In genomic region chr5:160628295-160629006, GRCh38 we compare ENCODE assay signal across 19 cellular contexts.
DNase-seq lines count a peak whose midpoint lies in the region; ATAC-seq and TF ChIP-seq lines count a peak whose summit lies in the region.
"Had no signal": no experiment of that assay in that cellular context is flagged by ENCODE, and none has a peak within 500 bp of the region (broad histone marks: within the 10 kb centered on the region; RNA-seq: fewer than 3 reads in every experiment).

No MANE protein-coding gene starts in this region.

- ATAC-seq in stimulated activated memory B cell treated with anti-CD40 and anti-IgM and Interleukin-4, amounts not matched to agents 10 μg/mL and 1 μg/mL and 100 μg/mL, for 72 hours: peak; percentile 13
- ATAC-seq in HG02981 (IDR thresholded peaks at IDR 0.05; ENCODE audit: unreplicated experiment): no peak

- H3K36me3 ChIP-seq in WERI-Rb-1: no peaks in the 10 kb centered on the region
- H3K36me3 ChIP-seq: BE2C had no signal

- H3K27ac ChIP-seq in WERI-Rb-1: no peak overlapping the region

- DNase-seq in DMS79 treated with DMSO at 0.1 percent for 48 hours (lab: John Stamatoyannopoulos, UW): peak; percentile 78
- DNase-seq in DMS79 (lab: John Stamatoyannopoulos, UW): no peak
- peak; percentile 10 for DNase-seq in cerebellum (ENCODE audit: low spot score)
- DNase-seq in middle frontal gyrus (ENCODE audit: extremely low spot score, low spot score): peak; percentile 65
- DNase-seq in COR-L47 (lab: John Stamatoyannopoulos, UW): no peak
- DNase-seq in WERI-Rb-1: no peak
- DNase-seq: 8988T; BE2C; CD4-positive, alpha-beta memory T cell; EL; GOT3; KG1; NCI-H1092; NCI-H1694; NCI-H526 treated with DMSO at 0.1 percent for 48 hours; RPMI8226; SIG-M5 had no signal

- H3K36me3 Mint-ChIP-seq in stimulated activated memory B cell treated with anti-CD40 and anti-IgM and Interleukin-4, amounts not matched to agents 10 μg/mL and 1 μg/mL and 100 μg/mL, for 72 hours: no peaks in the 10 kb centered on the region
- H3K36me3 Mint-ChIP-seq: CD4-positive, alpha-beta memory T cell had no signal

- no peak overlapping the region for H3K27ac Mint-ChIP-seq in stimulated activated memory B cell treated with anti-CD40 and anti-IgM and Interleukin-4, amounts not matched to agents 10 μg/mL and 1 μg/mL and 100 μg/mL, for 72 hours
- H3K27ac Mint-ChIP-seq: CD4-positive, alpha-beta memory T cell had no signal

- H3K9me3 Mint-ChIP-seq in stimulated activated memory B cell treated with anti-CD40 and anti-IgM and Interleukin-4, amounts not matched to agents 10 μg/mL and 1 μg/mL and 100 μg/mL, for 72 hours: no peaks in the 10 kb centered on the region

- H3K27me3 ChIP-seq in WERI-Rb-1 (ENCODE audit: insufficient read depth, low read depth, severe bottlenecking): peaks cover 61% of the 10 kb centered on the region
- H3K27me3 ChIP-seq: BE2C had no signal

- no peak overlapping the region for H3K4me3 ChIP-seq in WERI-Rb-1 (ENCODE audit: low read depth, low read length)

- H3K4me3 Mint-ChIP-seq in stimulated activated memory B cell treated with anti-CD40 and anti-IgM and Interleukin-4, amounts not matched to agents 10 μg/mL and 1 μg/mL and 100 μg/mL, for 72 hours: no peak overlapping the region
- H3K4me3 Mint-ChIP-seq: CD4-positive, alpha-beta memory T cell had no signal

- TF ChIP-seq CTCF in WERI-Rb-1 (IDR thresholded peaks at IDR 0.05; ENCODE audit: low read depth, low read length): no peak

- peaks cover 22% of the 10 kb centered on the region for H3K27me3 Mint-ChIP-seq in stimulated activated memory B cell treated with anti-CD40 and anti-IgM and Interleukin-4, amounts not matched to agents 10 μg/mL and 1 μg/mL and 100 μg/mL, for 72 hours

- no peaks in the 10 kb centered on the region for H3K4me1 Mint-ChIP-seq in stimulated activated memory B cell treated with anti-CD40 and anti-IgM and Interleukin-4, amounts not matched to agents 10 μg/mL and 1 μg/mL and 100 μg/mL, for 72 hours
- H3K4me1 Mint-ChIP-seq: CD4-positive, alpha-beta memory T cell had no signal

- no peaks in the 10 kb centered on the region for H3K9me3 ChIP-seq in WERI-Rb-1 (ENCODE audit: severe bottlenecking)
- H3K9me3 ChIP-seq: BE2C had no signal

Comparison
In these comparisons a context has a peak if more than half of its experiments do, and no peak if none do; other contexts are left out.
1. DNase-seq: peak in DMS79 treated with DMSO at 0.1 percent for 48 hours (single experiment), cerebellum (single experiment) and middle frontal gyrus (single experiment); none in DMS79 (single experiment), COR-L47 (single experiment) and WERI-Rb-1 (single experiment).